ENCODE assay signal across 22 cellular contexts in the genomic region with DNA sequence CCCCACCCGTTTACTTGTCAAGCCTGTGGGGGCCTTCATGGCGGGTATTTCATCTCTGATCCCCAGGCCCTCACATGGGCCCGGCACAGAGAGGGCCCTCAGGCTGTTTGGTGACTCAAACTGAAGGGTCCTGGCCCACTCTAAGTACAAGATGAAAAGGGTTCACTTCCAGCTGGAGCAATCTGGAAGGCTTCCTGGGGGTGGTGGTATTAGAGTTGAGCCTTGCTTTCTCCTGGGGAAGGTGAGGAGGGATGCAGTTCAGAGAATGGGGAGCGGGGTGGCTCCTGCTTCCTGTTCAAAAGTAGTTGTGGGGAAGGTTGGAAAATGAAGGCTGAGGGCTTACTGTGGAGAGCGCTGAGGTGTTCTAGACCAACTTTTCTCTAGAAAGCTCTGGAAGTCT.
"Had no signal": no experiment of that assay in that cellular context is flagged by ENCODE, and none has a peak within 500 bp of the region (broad histone marks: within the 10 kb centered on the region; RNA-seq: fewer than 3 reads in every experiment).

No MANE protein-coding gene starts in this region.

- H3K27me3 Mint-ChIP-seq: activated CD4-positive, alpha-beta T cell treated with anti-CD3 and anti-CD28 coated beads, Interleukin-2, amount 10 ng/mL, durations not matched to agents 7 days and 5 days; naive B cell; T-helper 17 cell had no signal

- H3K36me3 ChIP-seq: cardiac muscle cell, neural progenitor cell had no signal

- H2AFZ ChIP-seq: neural progenitor cell had no signal

- H3K4me3 ChIP-seq: body of pancreas, cardiac muscle cell, lower lobe of right lung, neural progenitor cell, sigmoid colon, smooth muscle cell, thyroid gland had no signal

- H3K4me3 Mint-ChIP-seq: activated CD4-positive, alpha-beta T cell treated with anti-CD3 and anti-CD28 coated beads, Interleukin-2, amount 10 ng/mL, durations not matched to agents 7 days and 5 days; activated T-cell treated with anti-CD3 and anti-CD28 coated beads, Interleukin-2, amount 50 U/mL, for 4 hours; naive B cell; neural progenitor cell; T-helper 17 cell had no signal

- H3K4me1 Mint-ChIP-seq: activated CD4-positive, alpha-beta T cell treated with anti-CD3 and anti-CD28 coated beads, Interleukin-2, amount 10 ng/mL, durations not matched to agents 7 days and 5 days; neural progenitor cell had no signal

- H3K4me2 ChIP-seq: neural progenitor cell, smooth muscle cell had no signal

- ATAC-seq: activated T-cell treated with anti-CD3 and anti-CD28 coated beads, Interleukin-2, amount 50 U/mL, for 4 hours; body of pancreas; lower lobe of right lung; T-helper 17 cell had no signal

- H3K27ac Mint-ChIP-seq: activated CD4-positive, alpha-beta T cell treated with anti-CD3 and anti-CD28 coated beads, Interleukin-2, amount 10 ng/mL, durations not matched to agents 7 days and 5 days; naive B cell; neural progenitor cell; T-helper 17 cell had no signal

- H3K27me3 ChIP-seq: body of pancreas, cardiac muscle cell, neural progenitor cell, sigmoid colon, thyroid gland had no signal

- DNase-seq: activated CD4-positive, alpha-beta T cell treated with anti-CD3 and anti-CD28 coated beads, Interleukin-2, amount 10 ng/mL, durations not matched to agents 7 days and 5 days; activated naive CD4-positive, alpha-beta T cell treated with Interleukin-2 at 50 U/mL for 16 hours; activated T-cell treated with anti-CD3 and anti-CD28 coated beads, Interleukin-2, amount 50 U/mL, for 4 hours; body of pancreas; cortex of kidney; foreskin fibroblast; kidney; lower lobe of right lung; mesendoderm; naive B cell; retina; sigmoid colon; stimulated activated CD4-positive, alpha-beta T cell treated with anti-CD3 and anti-CD28 coated beads, Interleukin-15, amount 100 ng/mL, for 24 hours; stimulated activated naive CD4-positive, alpha-beta T cell; substantia nigra; SW 1271; T-helper 17 cell; thyroid gland had no signal

- H3K36me3 Mint-ChIP-seq: naive B cell, neural progenitor cell had no signal

- H3K4me1 ChIP-seq: neural progenitor cell had no signal

- H3K9me3 Mint-ChIP-seq: activated CD4-positive, alpha-beta T cell treated with anti-CD3 and anti-CD28 coated beads, Interleukin-2, amount 10 ng/mL, durations not matched to agents 7 days and 5 days; activated T-cell treated with anti-CD3 and anti-CD28 coated beads, Interleukin-2, amount 50 U/mL, for 4 hours; naive B cell; neural progenitor cell had no signal

- H3K27ac ChIP-seq: body of pancreas, cardiac muscle cell, epithelial cell of prostate, lower lobe of right lung, neural progenitor cell had no signal
